In genomic region chr12:51012570-51013236, GRCh38 we compare ENCODE assay signal across 14 cellular contexts. TPM values are rescaled to one million over a fixed set of nuclear protein-coding genes. Genes with fewer than 3 reads are reported as not detected.
DNase-seq lines count a peak whose midpoint lies in the region; ATAC-seq and TF ChIP-seq lines count a peak whose summit lies in the region.
"Had no signal": no experiment of that assay in that cellular context is flagged by ENCODE, and none has a peak within 500 bp of the region (broad histone marks: within the 10 kb centered on the region; RNA-seq: fewer than 3 reads in every experiment).

No MANE protein-coding gene starts in this region.

- no peaks in the 10 kb centered on the region for H3K27me3 Mint-ChIP-seq in stimulated activated naive CD8-positive, alpha-beta T cell treated with anti-CD3 and anti-CD28 coated beads, Interleukin-15, Interleukin-2, amounts not matched to agents 100 ng/mL and 50 ng/mL, for 24 hours
- H3K27me3 Mint-ChIP-seq in stimulated activated naive CD8-positive, alpha-beta T cell treated with anti-CD3 and anti-CD28 coated beads, Interleukin-15, amount 100 ng/mL, for 72 hours = no peaks in the 10 kb centered on the region
- H3K27me3 Mint-ChIP-seq in T-cell = no peaks in the 10 kb centered on the region
- H3K27me3 Mint-ChIP-seq: activated B cell treated with CpG ODN at 0.5 μM for 24 hours; effector memory CD8-positive, alpha-beta T cell had no signal

- TF ChIP-seq CTCF in left lung (IDR thresholded peaks at IDR 0.05) = no peak

- peak overlapping the region in 1 of 2 donors; percentile 45 for H3K27ac ChIP-seq in left lung

- peaks cover 15 to 71% of the 10 kb centered on the region in 2 donors for H3K4me1 ChIP-seq in left lung

- peaks cover 12% of the 10 kb centered on the region for H3K36me3 Mint-ChIP-seq in stimulated activated naive CD8-positive, alpha-beta T cell treated with anti-CD3 and anti-CD28 coated beads, Interleukin-15, Interleukin-2, amounts not matched to agents 100 ng/mL and 50 ng/mL, for 24 hours (ENCODE audit: low read depth)
- peaks cover 4% of the 10 kb centered on the region for H3K36me3 Mint-ChIP-seq in T-cell

- ATAC-seq in stimulated activated naive CD8-positive, alpha-beta T cell treated with anti-CD3 and anti-CD28 coated beads, Interleukin-15, amount 100 ng/mL, for 72 hours = no peak
- no peak for ATAC-seq in T-cell (replicated peaks in 1 of 4)
- peak; percentile 30 for ATAC-seq in left lung
- no peak for ATAC-seq in HG03175 (IDR thresholded peaks at IDR 0.05; ENCODE audit: unreplicated experiment)
- no peak for ATAC-seq in HG02759 (IDR thresholded peaks at IDR 0.05; ENCODE audit: unreplicated experiment)
- ATAC-seq: effector memory CD8-positive, alpha-beta T cell had no signal

- no peak for DNase-seq in stimulated activated naive CD8-positive, alpha-beta T cell treated with anti-CD3 and anti-CD28 coated beads, Interleukin-15, amount 100 ng/mL, for 72 hours
- DNase-seq in T-cell (no peak), left lung (no peak), activated gamma-delta T cell treated with Interleukin-2 at 50 U/mL for 16 hours (no peak), DMS153 treated with DMSO at 0.1 percent for 48 hours (lab: John Stamatoyannopoulos, UW; ENCODE audit: unreplicated experiment) (no peak)
- DNase-seq: activated B cell treated with CpG ODN at 0.5 μM for 24 hours; activated naive CD4-positive, alpha-beta T cell treated with anti-CD3 and anti-CD28 coated beads, Interleukin-2, amount 50 U/mL, for 16 hours; effector memory CD8-positive, alpha-beta T cell; NCI-H1105; NCI-H226; trophoblast cell had no signal

- peak overlapping the region; percentile 26 for H3K27ac Mint-ChIP-seq in stimulated activated naive CD8-positive, alpha-beta T cell treated with anti-CD3 and anti-CD28 coated beads, Interleukin-15, Interleukin-2, amounts not matched to agents 100 ng/mL and 50 ng/mL, for 24 hours
- H3K27ac Mint-ChIP-seq in stimulated activated naive CD8-positive, alpha-beta T cell treated with anti-CD3 and anti-CD28 coated beads, Interleukin-15, amount 100 ng/mL, for 72 hours = no peak overlapping the region
- peak overlapping the region; percentile 1 to 40 for H3K27ac Mint-ChIP-seq in T-cell
- H3K27ac Mint-ChIP-seq: activated B cell treated with CpG ODN at 0.5 μM for 24 hours had no signal

- POLR2A ChIA-PET in T-cell (lab: Charles Lee) = interaction anchor here (0.5 to 0.7 kb wide), 2 partner anchors 15 to 167 kb away, joined by 4 to 9 read pairs; no protein-coding TSS in a partner anchor

- CTCF ChIA-PET in T-cell (lab: Charles Lee) = interaction anchor here (0.6 to 1.1 kb wide), 6 partner anchors 9 to 242 kb away, joined by 3 to 5 read pairs (median 4); no protein-coding TSS in a partner anchor

- H3K27me3 ChIP-seq in left lung = no peaks in the 10 kb centered on the region

- peaks cover 0 to 3% of the 10 kb centered on the region in 2 donors for H3K36me3 ChIP-seq in left lung

- intact Hi-C loops in left lung (cut with DNase I) = no loop called here

- H3K4me1 Mint-ChIP-seq in stimulated activated naive CD8-positive, alpha-beta T cell treated with anti-CD3 and anti-CD28 coated beads, Interleukin-15, Interleukin-2, amounts not matched to agents 100 ng/mL and 50 ng/mL, for 24 hours (ENCODE audit: low read depth) = peaks cover 43% of the 10 kb centered on the region
- peaks cover 47% of the 10 kb centered on the region for H3K4me1 Mint-ChIP-seq in stimulated activated naive CD8-positive, alpha-beta T cell treated with anti-CD3 and anti-CD28 coated beads, Interleukin-15, amount 100 ng/mL, for 72 hours
- peaks cover 39 to 46% (median 45%) of the 10 kb centered on the region in 3 donors for H3K4me1 Mint-ChIP-seq in T-cell

- no peaks in the 10 kb centered on the region for H3K9me3 ChIP-seq in left lung

- H3K4me3 ChIP-seq in left lung = no peak overlapping the region

- H3K4me3 Mint-ChIP-seq in stimulated activated naive CD8-positive, alpha-beta T cell treated with anti-CD3 and anti-CD28 coated beads, Interleukin-15, Interleukin-2, amounts not matched to agents 100 ng/mL and 50 ng/mL, for 24 hours = no peak overlapping the region
- H3K4me3 Mint-ChIP-seq in stimulated activated naive CD8-positive, alpha-beta T cell treated with anti-CD3 and anti-CD28 coated beads, Interleukin-15, amount 100 ng/mL, for 72 hours = no peak overlapping the region
- H3K4me3 Mint-ChIP-seq in T-cell = peak overlapping the region in 1 of 3 donors; percentile 18
- H3K4me3 Mint-ChIP-seq: activated B cell treated with CpG ODN at 0.5 μM for 24 hours; effector memory CD8-positive, alpha-beta T cell had no signal

- H3K9me3 Mint-ChIP-seq in stimulated activated naive CD8-positive, alpha-beta T cell treated with anti-CD3 and anti-CD28 coated beads, Interleukin-15, Interleukin-2, amounts not matched to agents 100 ng/mL and 50 ng/mL, for 24 hours = no peaks in the 10 kb centered on the region
- H3K9me3 Mint-ChIP-seq in stimulated activated naive CD8-positive, alpha-beta T cell treated with anti-CD3 and anti-CD28 coated beads, Interleukin-15, amount 100 ng/mL, for 72 hours = no peaks in the 10 kb centered on the region
- no peaks in the 10 kb centered on the region for H3K9me3 Mint-ChIP-seq in T-cell
- H3K9me3 Mint-ChIP-seq: activated B cell treated with CpG ODN at 0.5 μM for 24 hours; effector memory CD8-positive, alpha-beta T cell had no signal

RNA-seq across cellular contexts. Expression of gene SLC11A2, which starts 13.5 kb away (rescaled TPM):
- 10 to 100 TPM; 46.5 to 62.2 (median 52.3) TPM for total RNA-seq in T-cell
- total RNA-seq in left lung = 100 to 1,000 TPM in 1 of 2 donors, 10 to 100 TPM in 1; 72.1 to 120 TPM

RNA-seq across cellular contexts. Expression of gene LETMD1, which starts 35.4 kb away (rescaled TPM):
- total RNA-seq in T-cell (10 to 100 TPM; 70.9 to 87.5 (median 71.9) TPM), left lung (10 to 100 TPM; 46.8 to 61.0 TPM)

Comparison
In these comparisons a context has a peak if more than half of its experiments do, and no peak if none do; other contexts are left out.
1. H3K27ac Mint-ChIP-seq: peak in stimulated activated naive CD8-positive, alpha-beta T cell treated with anti-CD3 and anti-CD28 coated beads, Interleukin-15, Interleukin-2, amounts not matched to agents 100 ng/mL and 50 ng/mL, for 24 hours (single experiment) and T-cell (2 of 2); none in stimulated activated naive CD8-positive, alpha-beta T cell treated with anti-CD3 and anti-CD28 coated beads, Interleukin-15, amount 100 ng/mL, for 72 hours (0 of 2).